Comparison of ENCODE assay signal across 1 cellular context in the genomic region with DNA sequence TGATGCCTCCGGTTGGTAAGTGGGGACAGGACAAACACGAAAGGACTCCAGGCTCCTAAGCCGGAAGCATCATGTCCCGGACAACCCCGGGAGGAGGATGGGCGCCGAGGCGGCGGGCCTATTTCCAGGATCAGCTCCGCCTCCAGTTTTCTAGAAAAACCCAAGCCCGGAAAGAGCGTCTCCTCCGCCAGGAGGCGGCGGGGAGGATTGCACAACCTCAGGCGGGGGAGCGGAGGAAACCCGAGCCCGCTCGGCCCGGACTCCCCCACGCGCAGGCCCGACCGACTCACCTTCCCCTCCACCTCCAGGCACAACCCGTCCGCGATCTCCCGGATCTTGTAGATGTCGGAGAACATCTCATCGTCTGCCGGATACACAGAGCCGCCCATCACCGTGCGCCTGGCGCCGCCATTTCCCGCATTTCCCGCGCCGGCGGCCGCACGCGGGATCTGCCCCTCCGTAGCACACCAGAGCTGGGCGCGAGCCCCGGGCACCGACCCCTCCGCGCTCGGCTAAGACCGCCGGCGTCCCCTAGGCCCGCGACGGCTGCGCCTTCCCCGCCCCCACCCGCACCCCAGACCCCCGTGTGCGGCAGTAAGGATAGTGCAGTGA.
TF ChIP-seq lines count a peak whose summit lies in the region.

No MANE protein-coding gene starts in this region.

TF ChIP-seq in HEK293, 187 proteins besides CTCF, POLR2A, EP300 and RAD21 (continued from another document and continues in another):
- TF ChIP-seq ZSCAN16 (tag by site-specific recombination; IDR thresholded peaks at IDR 0.05) (0 out of 2 replicates have a peak, but pooled peaks have one; percentile 8), ZNF623 (tag by site-specific recombination; IDR thresholded peaks at IDR 0.05) (no peak), ZNF558 (tag by site-specific recombination; IDR thresholded peaks at IDR 0.05) (no peak), ZNF37A (tag by site-specific recombination; IDR thresholded peaks at IDR 0.05) (no peak), REPIN1 (tag by site-specific recombination; IDR thresholded peaks at IDR 0.05; ENCODE audit: low read depth) (0 out of 2 replicates have a peak, but pooled peaks have one; percentile 14), HOXC10 (CRISPR knock-in tag; IDR thresholded peaks at IDR 0.05) (0 out of 2 replicates have a peak, but pooled peaks have one; percentile 26), ZNF549 (tag by site-specific recombination; IDR thresholded peaks at IDR 0.05) (no peak), ZNF571 (tag by site-specific recombination; IDR thresholded peaks at IDR 0.05) (no peak), ZNF677 (tag by site-specific recombination; IDR thresholded peaks at IDR 0.05) (peak; percentile 12; the same call in 1 of the 2 replicates), ZNF416 (tag by site-specific recombination; IDR thresholded peaks at IDR 0.05) (no peak), ZBTB26 (tag by site-specific recombination; optimal IDR thresholded peaks at IDR 0.05) (no peak), ZNF2 (tag by site-specific recombination; IDR thresholded peaks at IDR 0.05) (no peak), KLF7 (tag by site-specific recombination; IDR thresholded peaks at IDR 0.05; ENCODE audit: borderline replicate concordance) (no peak), ZNF404 (tag by site-specific recombination; IDR thresholded peaks at IDR 0.05) (no peak), ZNF221 (tag by site-specific recombination; IDR thresholded peaks at IDR 0.05; ENCODE audit: borderline replicate concordance) (no peak), ZNF785 (tag by site-specific recombination; IDR thresholded peaks at IDR 0.05) (no peak), SCRT1 (tag by site-specific recombination; IDR thresholded peaks at IDR 0.05; ENCODE audit: borderline replicate concordance) (no peak), ZNF23 (tag by site-specific recombination; IDR thresholded peaks at IDR 0.05; ENCODE audit: borderline replicate concordance) (no peak), ZNF518A (tag by site-specific recombination; conservative IDR thresholded peaks at IDR 0.05; ENCODE audit: low read depth) (no peak), ZNF701 (tag by site-specific recombination; IDR thresholded peaks at IDR 0.05) (no peak), MEIS1 (CRISPR knock-in tag; IDR thresholded peaks at IDR 0.05; ENCODE audit: borderline replicate concordance) (no peak), PRDM1 (tag by site-specific recombination; IDR thresholded peaks at IDR 0.05) (no peak), ZNF10 (tag by site-specific recombination; IDR thresholded peaks at IDR 0.05) (0 out of 2 replicates have a peak, but pooled peaks have one; percentile 27), ZNF274 (IDR thresholded peaks at IDR 0.05; ENCODE audit: low read length) (no peak), ZNF274 (tag by site-specific recombination; IDR thresholded peaks at IDR 0.05; ENCODE audit: borderline replicate concordance) (no peak), ZNF843 (tag by site-specific recombination; IDR thresholded peaks at IDR 0.05) (no peak), ZNF501 (tag by site-specific recombination; IDR thresholded peaks at IDR 0.05) (no peak), ZNF544 (tag by site-specific recombination; IDR thresholded peaks at IDR 0.05) (no peak), GLI2 (tag by site-specific recombination; IDR thresholded peaks at IDR 0.05; ENCODE audit: borderline replicate concordance, low read depth) (no peak), ZXDB (tag by site-specific recombination; IDR thresholded peaks at IDR 0.05) (no peak), KLF16 (tag by site-specific recombination; IDR thresholded peaks at IDR 0.05) (no peak), SP2 (tag by site-specific recombination; IDR thresholded peaks at IDR 0.05) (peak; percentile 89), ZNF133 (tag by site-specific recombination; IDR thresholded peaks at IDR 0.05) (no peak), SETDB1 (IDR thresholded peaks at IDR 0.05; ENCODE audit: insufficient read length, low read length) (no peak), ZNF629 (tag by site-specific recombination; IDR thresholded peaks at IDR 0.05) (no peak), ZNF211 (tag by site-specific recombination; IDR thresholded peaks at IDR 0.05; ENCODE audit: low read depth) (no peak), ZNF391 (tag by site-specific recombination; IDR thresholded peaks at IDR 0.05; ENCODE audit: borderline replicate concordance, low read depth) (no peak)
- TF ChIP-seq, protein P1, sequence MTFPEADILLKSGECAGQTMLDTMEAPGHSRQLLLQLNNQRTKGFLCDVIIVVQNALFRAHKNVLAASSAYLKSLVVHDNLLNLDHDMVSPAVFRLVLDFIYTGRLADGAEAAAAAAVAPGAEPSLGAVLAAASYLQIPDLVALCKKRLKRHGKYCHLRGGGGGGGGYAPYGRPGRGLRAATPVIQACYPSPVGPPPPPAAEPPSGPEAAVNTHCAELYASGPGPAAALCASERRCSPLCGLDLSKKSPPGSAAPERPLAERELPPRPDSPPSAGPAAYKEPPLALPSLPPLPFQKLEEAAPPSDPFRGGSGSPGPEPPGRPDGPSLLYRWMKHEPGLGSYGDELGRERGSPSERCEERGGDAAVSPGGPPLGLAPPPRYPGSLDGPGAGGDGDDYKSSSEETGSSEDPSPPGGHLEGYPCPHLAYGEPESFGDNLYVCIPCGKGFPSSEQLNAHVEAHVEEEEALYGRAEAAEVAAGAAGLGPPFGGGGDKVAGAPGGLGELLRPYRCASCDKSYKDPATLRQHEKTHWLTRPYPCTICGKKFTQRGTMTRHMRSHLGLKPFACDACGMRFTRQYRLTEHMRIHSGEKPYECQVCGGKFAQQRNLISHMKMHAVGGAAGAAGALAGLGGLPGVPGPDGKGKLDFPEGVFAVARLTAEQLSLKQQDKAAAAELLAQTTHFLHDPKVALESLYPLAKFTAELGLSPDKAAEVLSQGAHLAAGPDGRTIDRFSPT (tag by site-specific recombination; IDR thresholded peaks at IDR 0.05) = no peak
- TF ChIP-seq, protein P2, sequence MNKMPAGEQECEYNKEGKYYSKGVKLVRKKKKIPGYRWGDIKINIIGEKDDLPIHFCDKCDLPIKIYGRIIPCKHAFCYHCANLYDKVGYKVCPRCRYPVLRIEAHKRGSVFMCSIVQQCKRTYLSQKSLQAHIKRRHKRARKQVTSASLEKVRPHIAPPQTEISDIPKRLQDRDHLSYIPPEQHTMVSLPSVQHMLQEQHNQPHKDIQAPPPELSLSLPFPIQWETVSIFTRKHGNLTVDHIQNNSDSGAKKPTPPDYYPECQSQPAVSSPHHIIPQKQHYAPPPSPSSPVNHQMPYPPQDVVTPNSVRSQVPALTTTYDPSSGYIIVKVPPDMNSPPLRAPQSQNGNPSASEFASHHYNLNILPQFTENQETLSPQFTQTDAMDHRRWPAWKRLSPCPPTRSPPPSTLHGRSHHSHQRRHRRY (tag by site-specific recombination; IDR thresholded peaks at IDR 0.05) = no peak
- TF ChIP-seq, protein P3, sequence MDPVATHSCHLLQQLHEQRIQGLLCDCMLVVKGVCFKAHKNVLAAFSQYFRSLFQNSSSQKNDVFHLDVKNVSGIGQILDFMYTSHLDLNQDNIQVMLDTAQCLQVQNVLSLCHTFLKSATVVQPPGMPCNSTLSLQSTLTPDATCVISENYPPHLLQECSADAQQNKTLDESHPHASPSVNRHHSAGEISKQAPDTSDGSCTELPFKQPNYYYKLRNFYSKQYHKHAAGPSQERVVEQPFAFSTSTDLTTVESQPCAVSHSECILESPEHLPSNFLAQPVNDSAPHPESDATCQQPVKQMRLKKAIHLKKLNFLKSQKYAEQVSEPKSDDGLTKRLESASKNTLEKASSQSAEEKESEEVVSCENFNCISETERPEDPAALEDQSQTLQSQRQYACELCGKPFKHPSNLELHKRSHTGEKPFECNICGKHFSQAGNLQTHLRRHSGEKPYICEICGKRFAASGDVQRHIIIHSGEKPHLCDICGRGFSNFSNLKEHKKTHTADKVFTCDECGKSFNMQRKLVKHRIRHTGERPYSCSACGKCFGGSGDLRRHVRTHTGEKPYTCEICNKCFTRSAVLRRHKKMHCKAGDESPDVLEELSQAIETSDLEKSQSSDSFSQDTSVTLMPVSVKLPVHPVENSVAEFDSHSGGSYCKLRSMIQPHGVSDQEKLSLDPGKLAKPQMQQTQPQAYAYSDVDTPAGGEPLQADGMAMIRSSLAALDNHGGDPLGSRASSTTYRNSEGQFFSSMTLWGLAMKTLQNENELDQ (tag by site-specific recombination; IDR thresholded peaks at IDR 0.05; ENCODE audit: low read depth) = no peak
- TF ChIP-seq, protein P4, sequence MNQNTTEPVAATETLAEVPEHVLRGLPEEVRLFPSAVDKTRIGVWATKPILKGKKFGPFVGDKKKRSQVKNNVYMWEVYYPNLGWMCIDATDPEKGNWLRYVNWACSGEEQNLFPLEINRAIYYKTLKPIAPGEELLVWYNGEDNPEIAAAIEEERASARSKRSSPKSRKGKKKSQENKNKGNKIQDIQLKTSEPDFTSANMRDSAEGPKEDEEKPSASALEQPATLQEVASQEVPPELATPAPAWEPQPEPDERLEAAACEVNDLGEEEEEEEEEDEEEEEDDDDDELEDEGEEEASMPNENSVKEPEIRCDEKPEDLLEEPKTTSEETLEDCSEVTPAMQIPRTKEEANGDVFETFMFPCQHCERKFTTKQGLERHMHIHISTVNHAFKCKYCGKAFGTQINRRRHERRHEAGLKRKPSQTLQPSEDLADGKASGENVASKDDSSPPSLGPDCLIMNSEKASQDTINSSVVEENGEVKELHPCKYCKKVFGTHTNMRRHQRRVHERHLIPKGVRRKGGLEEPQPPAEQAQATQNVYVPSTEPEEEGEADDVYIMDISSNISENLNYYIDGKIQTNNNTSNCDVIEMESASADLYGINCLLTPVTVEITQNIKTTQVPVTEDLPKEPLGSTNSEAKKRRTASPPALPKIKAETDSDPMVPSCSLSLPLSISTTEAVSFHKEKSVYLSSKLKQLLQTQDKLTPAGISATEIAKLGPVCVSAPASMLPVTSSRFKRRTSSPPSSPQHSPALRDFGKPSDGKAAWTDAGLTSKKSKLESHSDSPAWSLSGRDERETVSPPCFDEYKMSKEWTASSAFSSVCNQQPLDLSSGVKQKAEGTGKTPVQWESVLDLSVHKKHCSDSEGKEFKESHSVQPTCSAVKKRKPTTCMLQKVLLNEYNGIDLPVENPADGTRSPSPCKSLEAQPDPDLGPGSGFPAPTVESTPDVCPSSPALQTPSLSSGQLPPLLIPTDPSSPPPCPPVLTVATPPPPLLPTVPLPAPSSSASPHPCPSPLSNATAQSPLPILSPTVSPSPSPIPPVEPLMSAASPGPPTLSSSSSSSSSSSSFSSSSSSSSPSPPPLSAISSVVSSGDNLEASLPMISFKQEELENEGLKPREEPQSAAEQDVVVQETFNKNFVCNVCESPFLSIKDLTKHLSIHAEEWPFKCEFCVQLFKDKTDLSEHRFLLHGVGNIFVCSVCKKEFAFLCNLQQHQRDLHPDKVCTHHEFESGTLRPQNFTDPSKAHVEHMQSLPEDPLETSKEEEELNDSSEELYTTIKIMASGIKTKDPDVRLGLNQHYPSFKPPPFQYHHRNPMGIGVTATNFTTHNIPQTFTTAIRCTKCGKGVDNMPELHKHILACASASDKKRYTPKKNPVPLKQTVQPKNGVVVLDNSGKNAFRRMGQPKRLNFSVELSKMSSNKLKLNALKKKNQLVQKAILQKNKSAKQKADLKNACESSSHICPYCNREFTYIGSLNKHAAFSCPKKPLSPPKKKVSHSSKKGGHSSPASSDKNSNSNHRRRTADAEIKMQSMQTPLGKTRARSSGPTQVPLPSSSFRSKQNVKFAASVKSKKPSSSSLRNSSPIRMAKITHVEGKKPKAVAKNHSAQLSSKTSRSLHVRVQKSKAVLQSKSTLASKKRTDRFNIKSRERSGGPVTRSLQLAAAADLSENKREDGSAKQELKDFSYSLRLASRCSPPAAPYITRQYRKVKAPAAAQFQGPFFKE (tag by site-specific recombination; IDR thresholded peaks at IDR 0.05; ENCODE audit: borderline replicate concordance) = no peak
- TF ChIP-seq, protein P5, sequence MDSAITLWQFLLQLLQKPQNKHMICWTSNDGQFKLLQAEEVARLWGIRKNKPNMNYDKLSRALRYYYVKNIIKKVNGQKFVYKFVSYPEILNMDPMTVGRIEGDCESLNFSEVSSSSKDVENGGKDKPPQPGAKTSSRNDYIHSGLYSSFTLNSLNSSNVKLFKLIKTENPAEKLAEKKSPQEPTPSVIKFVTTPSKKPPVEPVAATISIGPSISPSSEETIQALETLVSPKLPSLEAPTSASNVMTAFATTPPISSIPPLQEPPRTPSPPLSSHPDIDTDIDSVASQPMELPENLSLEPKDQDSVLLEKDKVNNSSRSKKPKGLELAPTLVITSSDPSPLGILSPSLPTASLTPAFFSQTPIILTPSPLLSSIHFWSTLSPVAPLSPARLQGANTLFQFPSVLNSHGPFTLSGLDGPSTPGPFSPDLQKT (IDR thresholded peaks at IDR 0.05; ENCODE audit: borderline replicate concordance, low read depth, low read length) = no peak
